In the genomic region with DNA sequence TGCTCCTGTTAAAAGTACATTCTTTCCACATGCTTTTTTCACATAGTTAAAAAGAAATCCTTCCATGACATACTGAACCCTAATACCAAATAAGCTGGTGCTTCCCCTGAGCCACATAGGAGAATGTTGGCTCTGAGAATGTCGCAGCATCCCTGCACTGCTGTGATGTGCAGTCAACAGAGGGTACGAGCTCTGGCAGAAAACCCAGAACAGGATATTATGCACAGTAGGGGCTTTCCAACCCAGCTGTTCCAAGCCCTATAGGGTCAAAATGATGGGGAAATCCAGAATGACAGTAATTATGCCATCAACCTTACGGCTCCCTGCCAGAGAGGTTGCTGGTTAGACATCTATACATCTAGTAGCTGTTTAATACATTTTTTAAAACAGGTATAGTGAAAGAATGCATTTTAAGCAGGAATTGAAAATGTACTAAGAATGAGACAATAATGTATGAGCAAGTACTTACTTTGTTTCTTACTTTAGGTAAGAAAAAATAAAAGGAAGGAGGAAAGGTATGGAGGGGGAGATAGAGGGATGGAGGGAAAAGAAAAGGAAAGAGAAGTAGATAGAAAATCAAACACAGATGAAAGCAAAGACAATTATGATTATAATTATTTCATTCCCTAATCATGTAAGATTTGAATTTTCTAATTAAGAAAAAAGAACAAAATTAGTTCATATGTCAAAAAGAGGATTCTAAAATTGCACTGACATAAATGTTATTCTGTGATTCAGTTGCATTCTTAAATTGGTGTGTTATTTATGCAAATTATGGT, we compare ENCODE assay signal across 8 cellular contexts.
DNase-seq lines count a peak whose midpoint lies in the region; ATAC-seq and TF ChIP-seq lines count a peak whose summit lies in the region.

No MANE protein-coding gene starts in this region.

- no peak overlapping the region for H3K4me3 Mint-ChIP-seq in Caco-2 (ENCODE audit: unreplicated experiment)

- H3K4me3 ChIP-seq in neutrophil (ENCODE audit: low read depth in 1 of 2, low read length in 1 of 2) (peak overlapping the region in 1 of 2 experiments; percentile 32), heart left ventricle (no peak overlapping the region), Caco-2 (ENCODE audit: low read depth, low read length) (no peak overlapping the region)

- H3K36me3 ChIP-seq in neutrophil, result no peaks in the 10 kb centered on the region
- no peaks in the 10 kb centered on the region for H3K36me3 ChIP-seq in heart left ventricle
- H3K36me3 ChIP-seq in Caco-2 (ENCODE audit: control insufficient read depth, insufficient read depth, low read length), result no peaks in the 10 kb centered on the region

- POLR2A ChIA-PET in Caco-2 (lab: Charles Lee), result no interaction called here

- H3K27ac ChIP-seq in neutrophil, result peak overlapping the region; percentile 85
- peak overlapping the region in 1 of 12 donors; percentile 29 for H3K27ac ChIP-seq in heart left ventricle
- H3K27ac ChIP-seq in caudate nucleus (ENCODE audit: low read depth, low read length), result no peak overlapping the region

- H3K36me3 Mint-ChIP-seq in Caco-2 (ENCODE audit: insufficient read depth, unreplicated experiment), result no peaks in the 10 kb centered on the region

- no TSS peak for BruUV-seq in Caco-2 (replicated peaks; lab: Mats Ljungman, UMichigan)

- peak; percentile 45 for ATAC-seq in GM18861 (IDR thresholded peaks at IDR 0.05; ENCODE audit: unreplicated experiment)
- peak; percentile 49 for ATAC-seq in HG02885 (IDR thresholded peaks at IDR 0.05; ENCODE audit: poor library complexity, unreplicated experiment)
- no peak for ATAC-seq in heart left ventricle

- H3K9me3 ChIP-seq in neutrophil (no peaks in the 10 kb centered on the region), heart left ventricle (no peaks in the 10 kb centered on the region), Caco-2 (no peaks in the 10 kb centered on the region)

- H3K4me1 Mint-ChIP-seq in Caco-2 (ENCODE audit: low read depth, unreplicated experiment), result peaks cover 8% of the 10 kb centered on the region

- H3K9me3 Mint-ChIP-seq in Caco-2 (ENCODE audit: unreplicated experiment), result no peaks in the 10 kb centered on the region

- H3K27me3 Mint-ChIP-seq in Caco-2 (ENCODE audit: insufficient read depth, unreplicated experiment), result no peaks in the 10 kb centered on the region

- peak; percentile 43 for DNase-seq in activated CD4-positive, CD25-positive, alpha-beta regulatory T cell treated with anti-CD3 and anti-CD28 coated beads, Interleukin-2, amount 50 U/mL, for 72 hours
- DNase-seq in NCI-H2107 (lab: John Stamatoyannopoulos, UW) (no peak), heart left ventricle (no peak), Caco-2 (no peak), caudate nucleus (lab: John Stamatoyannopoulos, UW) (no peak)

- TF ChIP-seq POLR2A in heart left ventricle (IDR thresholded peaks at IDR 0.05), result no peak

- TF ChIP-seq CTCF in neutrophil (IDR thresholded peaks at IDR 0.05) (no peak), heart left ventricle (IDR thresholded peaks at IDR 0.05) (no peak), Caco-2 (IDR thresholded peaks at IDR 0.05; ENCODE audit: insufficient read depth in 1 of 2, low read depth in 1 of 2, low read length in 1 of 2, severe bottlenecking in 1 of 2, unreplicated experiment in 1 of 2) (no peak)

- CTCF ChIA-PET in Caco-2 (lab: Charles Lee), result no interaction called here

- H3K4me1 ChIP-seq in neutrophil (ENCODE audit: control insufficient read depth in 1 of 2, insufficient read depth in 1 of 2, low read depth in 1 of 2, low read length in 1 of 2), result peaks cover 39 to 44% of the 10 kb centered on the region in 2 experiments
- H3K4me1 ChIP-seq in heart left ventricle, result peaks cover 0 to 24% (median 0%) of the 10 kb centered on the region in 12 donors
- H3K4me1 ChIP-seq in Caco-2, result peaks cover 20% of the 10 kb centered on the region

- intact Hi-C loops in heart left ventricle (cut with DNase I), result no loop called here
- intact Hi-C loops in Caco-2 (cut with micrococcal nuclease; ENCODE audit: unreplicated experiment), result no loop called here

- H3K27me3 ChIP-seq in neutrophil, result no peaks in the 10 kb centered on the region
- H3K27me3 ChIP-seq in heart left ventricle, result peaks cover 0 to 4% (median 0%) of the 10 kb centered on the region in 9 donors
- no peaks in the 10 kb centered on the region for H3K27me3 ChIP-seq in Caco-2 (replicated peaks; ENCODE audit: control insufficient read depth, insufficient read depth, low read length)

- no peak overlapping the region for H3K27ac Mint-ChIP-seq in Caco-2 (ENCODE audit: unreplicated experiment)

- WGBS in heart left ventricle, 4 donors, result 69 to 78% (median 72%) methylated on average over 3 of the region's 3 CpGs

Comparison
In these comparisons a context has a peak if more than half of its experiments do, and no peak if none do; other contexts are left out.
1. ATAC-seq: peak in GM18861 (single experiment) and HG02885 (single experiment); none in heart left ventricle (0 of 4).